8 cellular contexts compared by ENCODE assay signal in the genomic region with DNA sequence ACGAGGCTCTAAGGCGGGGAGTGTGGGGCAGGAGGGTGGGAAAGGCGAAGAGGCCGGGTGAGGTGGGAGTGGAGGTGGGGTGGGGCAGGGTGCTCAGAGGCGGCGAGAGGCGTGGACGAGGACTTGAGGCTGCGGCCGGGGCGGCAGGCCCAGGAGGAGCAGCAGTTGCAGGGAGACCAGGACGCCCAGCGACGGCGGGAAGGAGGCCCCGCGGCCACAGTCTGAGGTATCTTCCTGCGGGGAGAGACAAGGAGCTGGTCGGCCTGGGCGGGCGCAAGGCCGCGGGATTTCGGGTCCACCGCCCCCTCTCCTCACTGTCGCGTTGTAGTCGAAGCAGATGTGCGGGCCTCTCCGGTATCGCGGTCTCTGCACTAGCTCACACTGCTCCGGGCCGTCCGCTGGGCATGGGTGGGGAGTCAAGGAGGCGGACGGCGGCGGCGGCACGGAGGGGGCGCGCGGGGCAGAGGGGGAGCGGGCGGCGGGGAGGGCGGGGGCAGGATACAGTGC. TPM values are rescaled to one million over a fixed set of nuclear protein-coding genes. Genes with fewer than 3 reads are reported as not detected.
DNase-seq lines count a peak whose midpoint lies in the region; ATAC-seq, FAIRE-seq and TF ChIP-seq lines count a peak whose summit lies in the region.

No MANE protein-coding gene starts in this region.

- no peak for FAIRE-seq in endothelial cell of umbilical vein (lab: Jason Lieb, UNC)

- no peaks in the 10 kb centered on the region for H3K36me3 Mint-ChIP-seq in CD8-positive, alpha-beta T cell
- no peaks in the 10 kb centered on the region for H3K36me3 Mint-ChIP-seq in neural progenitor cell

- H3K9me1 ChIP-seq in endothelial cell of umbilical vein (replicated peaks; ENCODE audit: control insufficient read depth, extremely low read depth, insufficient read depth, low read length) = no peaks in the 10 kb centered on the region

- H4K20me1 ChIP-seq in endothelial cell of umbilical vein (replicated peaks; ENCODE audit: control insufficient read depth, extremely low read depth, insufficient read depth, low read length) (no peaks in the 10 kb centered on the region), neural progenitor cell (ENCODE audit: low read depth) (no peaks in the 10 kb centered on the region)

- H3K4me2 ChIP-seq in endothelial cell of umbilical vein (ENCODE audit: insufficient read depth, low read length) = peak overlapping the region; percentile 57
- H3K4me2 ChIP-seq in neural progenitor cell = peak overlapping the region; percentile 79

- H3K9ac ChIP-seq in endothelial cell of umbilical vein (replicated peaks; ENCODE audit: extremely low read depth, insufficient read depth, low read length) (no peak overlapping the region), neural progenitor cell (no peak overlapping the region)

- H2AFZ ChIP-seq in endothelial cell of umbilical vein (ENCODE audit: low read depth, low read length) = peak overlapping the region; percentile 61
- H2AFZ ChIP-seq in neural progenitor cell (replicated peaks) = peak overlapping the region; percentile 50

- DNase-seq in CD8-positive, alpha-beta T cell = no peak
- DNase-seq in HL-60 (ENCODE audit: low read depth in 1 of 2, low spot score in 1 of 2) = no peak
- no peak for DNase-seq in endothelial cell of umbilical vein (ENCODE audit: low read depth, low spot score)
- DNase-seq in neural progenitor cell (ENCODE audit: low spot score) = no peak
- no peak for DNase-seq in stimulated activated naive CD4-positive, alpha-beta T cell (lab: John Stamatoyannopoulos, UW)
- no peak for DNase-seq in DMS53 treated with DMSO at 0.1 percent for 48 hours (lab: John Stamatoyannopoulos, UW; ENCODE audit: unreplicated experiment)
- no peak for DNase-seq in activated CD4-positive, CD25-positive, alpha-beta regulatory T cell treated with anti-CD3 and anti-CD28 coated beads, Interleukin-2, amount 50 U/mL, for 72 hours

- TF ChIP-seq CTCF in CD8-positive, alpha-beta T cell (IDR thresholded peaks at IDR 0.05) = no peak
- no peak for TF ChIP-seq CTCF in HL-60 (IDR thresholded peaks at IDR 0.05; ENCODE audit: insufficient read depth, low read length)
- TF ChIP-seq CTCF in endothelial cell of umbilical vein (IDR thresholded peaks at IDR 0.05; ENCODE audit: extremely low read depth in 1 of 2, insufficient read depth in 1 of 2, low read depth in 1 of 2, low read length in 2 of 2) = no peak
- TF ChIP-seq CTCF in neural progenitor cell (IDR thresholded peaks at IDR 0.05) = no peak

- H3K27ac Mint-ChIP-seq in CD8-positive, alpha-beta T cell = no peak overlapping the region
- H3K27ac Mint-ChIP-seq in neural progenitor cell = no peak overlapping the region

- no peaks in the 10 kb centered on the region for H3K9me3 ChIP-seq in CD8-positive, alpha-beta T cell (ENCODE audit: low read length)
- H3K9me3 ChIP-seq in endothelial cell of umbilical vein (replicated peaks; ENCODE audit: control insufficient read depth, insufficient read depth, low read length) (no peaks in the 10 kb centered on the region), neural progenitor cell (ENCODE audit: low read depth) (no peaks in the 10 kb centered on the region)

- POLR2A ChIA-PET in CD8-positive, alpha-beta T cell (lab: Charles Lee) = interaction anchor here (1.3 to 3.2 kb wide), 6 partner anchors 12 to 204 kb away, joined by 3 to 16 read pairs (median 10); partner anchors contain the start of genes CYB561D2, HEMK1, HYAL3 and NAA80
- POLR2A ChIA-PET in endothelial cell of umbilical vein (lab: Charles Lee) = interaction anchor here (1.2 kb wide), 1 partner anchor 1022 kb away, joined by 5 read pairs; no protein-coding TSS in a partner anchor

- H3K9me3 Mint-ChIP-seq in CD8-positive, alpha-beta T cell = no peaks in the 10 kb centered on the region
- no peaks in the 10 kb centered on the region for H3K9me3 Mint-ChIP-seq in neural progenitor cell

- H3K27ac ChIP-seq in CD8-positive, alpha-beta T cell (ENCODE audit: low read depth, low read length) = no peak overlapping the region
- H3K27ac ChIP-seq in HL-60 (replicated peaks) = no peak overlapping the region
- H3K27ac ChIP-seq in endothelial cell of umbilical vein (ENCODE audit: insufficient read depth, low read depth, low read length) = no peak overlapping the region
- H3K27ac ChIP-seq in neural progenitor cell = no peak overlapping the region

- dilution Hi-C loops in endothelial cell of umbilical vein (cut with MboI; ENCODE audit: extremely low pct_ligation_motif_present, low sequenced_read_pairs) = no loop called here

- CTCF ChIA-PET in CD8-positive, alpha-beta T cell (lab: Charles Lee) = interaction anchor here (0.7 to 1.2 kb wide), 3 partner anchors 18 to 208 kb away, joined by 3 to 4 read pairs (median 3); no protein-coding TSS in a partner anchor
- CTCF ChIA-PET in endothelial cell of umbilical vein (lab: Charles Lee) = interaction anchor here (0.6 to 1.3 kb wide), 4 partner anchors 14 to 178 kb away, joined by 3 read pairs; partner anchors contain the start of genes CYB561D2 and NPRL2

- H3K4me3 Mint-ChIP-seq in CD8-positive, alpha-beta T cell = peak overlapping the region; percentile 87
- peak overlapping the region; percentile 82 for H3K4me3 Mint-ChIP-seq in neural progenitor cell

- no peaks in the 10 kb centered on the region for H3K27me3 Mint-ChIP-seq in CD8-positive, alpha-beta T cell (ENCODE audit: low read depth)
- peaks cover 2% of the 10 kb centered on the region for H3K27me3 Mint-ChIP-seq in neural progenitor cell (ENCODE audit: insufficient read depth, low read depth)

- intact Hi-C loops in CD8-positive, alpha-beta T cell (cut with DNase I, micrococcal nuclease) = loop anchor here (1.0 to 10.0 kb wide), 11 partner anchors 17 to 1690 kb away; partner anchors contain the start of genes CACNA2D2 (in 2 of the 2), DUSP7 (in 1 of the 2), HEMK1 (in 1 of the 2) and IFRD2 (in 1 of the 2)
- intact Hi-C loops in endothelial cell of umbilical vein (cut with micrococcal nuclease) = no loop called here

- H3K4me1 Mint-ChIP-seq in CD8-positive, alpha-beta T cell (ENCODE audit: low read depth) = peaks cover 40% of the 10 kb centered on the region
- H3K4me1 Mint-ChIP-seq in neural progenitor cell = peaks cover 12% of the 10 kb centered on the region

- ATAC-seq in CD8-positive, alpha-beta T cell = peak; percentile 22
- no peak for ATAC-seq in HG03280 (IDR thresholded peaks at IDR 0.05; ENCODE audit: unreplicated experiment)

- no peaks in the 10 kb centered on the region for H3K27me3 ChIP-seq in CD8-positive, alpha-beta T cell (ENCODE audit: insufficient read depth, low read length)
- peaks cover 4% of the 10 kb centered on the region for H3K27me3 ChIP-seq in HL-60 (ENCODE audit: insufficient read depth, poor library complexity, severe bottlenecking)
- peaks cover 3% of the 10 kb centered on the region in 2 experiments for H3K27me3 ChIP-seq in endothelial cell of umbilical vein (ENCODE audit: control insufficient read depth in 2 of 2, insufficient read depth in 2 of 2, low read length in 2 of 2)
- peaks cover 29% of the 10 kb centered on the region for H3K27me3 ChIP-seq in neural progenitor cell

- H3K79me2 ChIP-seq in endothelial cell of umbilical vein (ENCODE audit: control insufficient read depth, insufficient read depth, low read length) (no peaks in the 10 kb centered on the region), neural progenitor cell (ENCODE audit: low read depth) (no peaks in the 10 kb centered on the region)

- H3K4me1 ChIP-seq in CD8-positive, alpha-beta T cell (ENCODE audit: insufficient read depth, low read length) = peaks cover 24% of the 10 kb centered on the region
- H3K4me1 ChIP-seq in endothelial cell of umbilical vein (ENCODE audit: control insufficient read depth, extremely low read depth, insufficient read depth, low read length) (peaks cover 6% of the 10 kb centered on the region), neural progenitor cell (peaks cover 5% of the 10 kb centered on the region)

- peak overlapping the region; percentile 41 for H3K4me3 ChIP-seq in CD8-positive, alpha-beta T cell (ENCODE audit: low read depth, low read length)
- H3K4me3 ChIP-seq in HL-60 (replicated peaks; ENCODE audit: insufficient read depth, low read length) (peak overlapping the region; percentile 23), endothelial cell of umbilical vein (replicated peaks in 1 of 3; ENCODE audit: insufficient read depth in 1 of 3, low read depth in 1 of 3, low read length in 3 of 3) (peak overlapping the region in 2 of 3 experiments; percentile 23 to 31), neural progenitor cell (peak overlapping the region; percentile 54)

- no peak for TF ChIP-seq POLR2A in endothelial cell of umbilical vein (IDR thresholded peaks at IDR 0.05; ENCODE audit: low read depth, low read length)

- H3K36me3 ChIP-seq in CD8-positive, alpha-beta T cell (ENCODE audit: insufficient read depth, low read length) = no peaks in the 10 kb centered on the region
- no peaks in the 10 kb centered on the region for H3K36me3 ChIP-seq in endothelial cell of umbilical vein (ENCODE audit: control insufficient read depth in 2 of 2, extremely low read depth in 1 of 2, insufficient read depth in 2 of 2, low read length in 2 of 2)
- H3K36me3 ChIP-seq in neural progenitor cell = no peaks in the 10 kb centered on the region

- BruUV-seq in endothelial cell of umbilical vein (replicated peaks; lab: Mats Ljungman, UMichigan) = no TSS peak

- peaks cover 4% of the 10 kb centered on the region for H3F3A ChIP-seq in neural progenitor cell (ENCODE audit: low read depth)

RNA-seq across cellular contexts. Expression of gene TMEM115, which starts 5.3 kb away (rescaled TPM):
- total RNA-seq in CD8-positive, alpha-beta T cell = 10 to 100 TPM; 15.2 to 17.8 TPM
- total RNA-seq in endothelial cell of umbilical vein (43.2 and 44.7 TPM in 2 replicates), neural progenitor cell (ENCODE audit: low replicate concordance) (6.3 and 28.0 TPM in 2 replicates)
- 65.5 and 90.1 TPM in 2 replicates for polyA plus RNA-seq in endothelial cell of umbilical vein
- 42.2 and 49.0 TPM in 2 replicates for polyA plus RNA-seq in endothelial cell of umbilical vein (2011; cell fraction: cytosol; rRNA removed)
- polyA plus RNA-seq in endothelial cell of umbilical vein (2011; cell fraction: nucleus; rRNA removed) = 23.7 and 24.7 TPM in 2 replicates
- polyA plus RNA-seq in endothelial cell of umbilical vein (2012) = 27.7 and 28.8 TPM in 2 replicates
- polyA minus RNA-seq in endothelial cell of umbilical vein = 45.9 and 53.4 TPM in 2 replicates
- polyA minus RNA-seq in endothelial cell of umbilical vein (2011; cell fraction: cytosol; rRNA and poly(A)+ RNA removed) = 25.6 TPM
- polyA minus RNA-seq in endothelial cell of umbilical vein (2011; cell fraction: nucleus; rRNA and poly(A)+ RNA removed) = 16.8 and 19.9 TPM in 2 replicates

RNA-seq across cellular contexts. Expression of gene CYB561D2, which starts 14.0 kb away (rescaled TPM):
- 10 to 100 TPM; 24.2 to 24.3 TPM for total RNA-seq in CD8-positive, alpha-beta T cell
- total RNA-seq in endothelial cell of umbilical vein (13.6 and 16.3 TPM in 2 replicates), neural progenitor cell (ENCODE audit: low replicate concordance) (2.2 and 13.8 TPM in 2 replicates)
- polyA plus RNA-seq in endothelial cell of umbilical vein = 46.0 and 55.8 TPM in 2 replicates
- polyA plus RNA-seq in endothelial cell of umbilical vein (2011; cell fraction: cytosol; rRNA removed) = 24.4 and 27.2 TPM in 2 replicates
- polyA plus RNA-seq in endothelial cell of umbilical vein (2011; cell fraction: nucleus; rRNA removed) = 22.0 and 22.2 TPM in 2 replicates
- 12.0 and 17.1 TPM in 2 replicates for polyA plus RNA-seq in endothelial cell of umbilical vein (2012)
- polyA minus RNA-seq in endothelial cell of umbilical vein = 20.8 TPM in 2 replicates
- 11.3 TPM for polyA minus RNA-seq in endothelial cell of umbilical vein (2011; cell fraction: cytosol; rRNA and poly(A)+ RNA removed)
- polyA minus RNA-seq in endothelial cell of umbilical vein (2011; cell fraction: nucleus; rRNA and poly(A)+ RNA removed) = 6.3 and 8.8 TPM in 2 replicates

RNA-seq across cellular contexts. Expression of gene NPRL2, which starts 14.1 kb away (rescaled TPM):
- 10 to 100 TPM; 28.7 to 30.9 TPM for total RNA-seq in CD8-positive, alpha-beta T cell
- total RNA-seq in endothelial cell of umbilical vein (13.4 and 14.5 TPM in 2 replicates), neural progenitor cell (ENCODE audit: low replicate concordance) (15.5 and 35.7 TPM in 2 replicates)
- polyA plus RNA-seq in endothelial cell of umbilical vein = 30.6 and 33.5 TPM in 2 replicates
- polyA plus RNA-seq in endothelial cell of umbilical vein (2011; cell fraction: cytosol; rRNA removed) = 24.0 and 27.3 TPM in 2 replicates
- polyA plus RNA-seq in endothelial cell of umbilical vein (2011; cell fraction: nucleus; rRNA removed) = 58.0 and 76.5 TPM in 2 replicates
- 16.5 and 17.1 TPM in 2 replicates for polyA plus RNA-seq in endothelial cell of umbilical vein (2012)
- polyA minus RNA-seq in endothelial cell of umbilical vein = 24.1 and 26.4 TPM in 2 replicates
- polyA minus RNA-seq in endothelial cell of umbilical vein (2011; cell fraction: cytosol; rRNA and poly(A)+ RNA removed) = 8.7 TPM
- 10.7 and 13.7 TPM in 2 replicates for polyA minus RNA-seq in endothelial cell of umbilical vein (2011; cell fraction: nucleus; rRNA and poly(A)+ RNA removed)

RNA-seq across cellular contexts. Expression of gene ZMYND10, which starts 19.1 kb away (rescaled TPM):
- 1 to 10 TPM; 1.2 to 1.6 TPM for total RNA-seq in CD8-positive, alpha-beta T cell
- total RNA-seq in endothelial cell of umbilical vein (0.38 and 0.51 TPM in 2 replicates), neural progenitor cell (ENCODE audit: low replicate concordance) (0.37 and 1.7 TPM in 2 replicates)
- polyA plus RNA-seq in endothelial cell of umbilical vein = 0.25 and 0.33 TPM in 2 replicates
- 0.18 and 0.25 TPM in 2 replicates for polyA plus RNA-seq in endothelial cell of umbilical vein (2011; cell fraction: cytosol; rRNA removed)
- polyA plus RNA-seq in endothelial cell of umbilical vein (2011; cell fraction: nucleus; rRNA removed) = 0.49 and 0.75 TPM in 2 replicates
- 0.12 TPM in 1 of 2 replicates, not detected in the other for polyA plus RNA-seq in endothelial cell of umbilical vein (2012)
- polyA minus RNA-seq in endothelial cell of umbilical vein = not detected in 2 replicates
- polyA minus RNA-seq in endothelial cell of umbilical vein (2011; cell fraction: cytosol; rRNA and poly(A)+ RNA removed) = not detected
- 0.19 and 0.48 TPM in 2 replicates for polyA minus RNA-seq in endothelial cell of umbilical vein (2011; cell fraction: nucleus; rRNA and poly(A)+ RNA removed)

RNA-seq across cellular contexts. Expression of gene RASSF1, which starts 24.0 kb away (rescaled TPM):
- 10 to 100 TPM; 88.7 to 89.3 TPM for total RNA-seq in CD8-positive, alpha-beta T cell
- total RNA-seq in endothelial cell of umbilical vein = 27.0 and 31.9 TPM in 2 replicates
- 52.2 and 59.7 TPM in 2 replicates for polyA plus RNA-seq in endothelial cell of umbilical vein
- polyA plus RNA-seq in endothelial cell of umbilical vein (2011; cell fraction: cytosol; rRNA removed) = 48.7 and 57.4 TPM in 2 replicates
- 46.5 and 64.6 TPM in 2 replicates for polyA plus RNA-seq in endothelial cell of umbilical vein (2011; cell fraction: nucleus; rRNA removed)
- 17.7 and 24.5 TPM in 2 replicates for polyA plus RNA-seq in endothelial cell of umbilical vein (2012)
- 14.7 and 20.1 TPM in 2 replicates for polyA minus RNA-seq in endothelial cell of umbilical vein
- polyA minus RNA-seq in endothelial cell of umbilical vein (2011; cell fraction: cytosol; rRNA and poly(A)+ RNA removed) = 22.3 TPM
- polyA minus RNA-seq in endothelial cell of umbilical vein (2011; cell fraction: nucleus; rRNA and poly(A)+ RNA removed) = 18.0 and 21.2 TPM in 2 replicates
- total RNA-seq in neural progenitor cell (ENCODE audit: low replicate concordance) = 13.7 and 19.5 TPM in 2 replicates
